In genomic region chr1:2587071-2587859, GRCh38 we compare ENCODE assay signal across 8 cellular contexts.
DNase-seq lines count a peak whose midpoint lies in the region; ATAC-seq, FAIRE-seq and TF ChIP-seq lines count a peak whose summit lies in the region.

No MANE protein-coding gene starts in this region.

- no peaks in the 10 kb centered on the region for H3K36me3 ChIP-seq in muscle layer of colon (ENCODE audit: insufficient read depth, low read length)

- FAIRE-seq in GM19239 (lab: Jason Lieb, UNC), result no peak

- in situ Hi-C loops in ACHN (cut with HindIII; ENCODE audit: low pct_ligation_motif_present, low pct_unique_long_range_greater_than_20kb, low sequenced_read_pairs), result no loop called here

- TF ChIP-seq CTCF in coronary artery (IDR thresholded peaks at IDR 0.05), result no peak

- H3K9me3 ChIP-seq in muscle layer of colon (ENCODE audit: low read length), result no peaks in the 10 kb centered on the region

- H3K9ac ChIP-seq in muscle layer of colon (ENCODE audit: low read length), result no peak overlapping the region

- H3K4me3 ChIP-seq in coronary artery (peak overlapping the region; percentile 95), muscle layer of colon (ENCODE audit: low read depth in 1 of 2, low read length in 2 of 2) (peak overlapping the region; percentile 64 to 73)

- ATAC-seq in GM18867 (IDR thresholded peaks at IDR 0.05; ENCODE audit: unreplicated experiment), result no peak

- H3K27ac ChIP-seq in coronary artery (peak overlapping the region; percentile 34 to 98), muscle layer of colon (ENCODE audit: low read depth, low read length) (peak overlapping the region; percentile 84)

- H3K4me1 ChIP-seq in muscle layer of colon (ENCODE audit: insufficient read depth, low read length), result peaks cover 27% of the 10 kb centered on the region

- DNase-seq in ACHN (peak; percentile 14), GM19239 (ENCODE audit: insufficient read length, low spot score) (peak; percentile 54), RKO (ENCODE audit: low spot score) (peak; percentile 44), coronary artery (ENCODE audit: low spot score) (no peak), SIG-M5 (lab: John Stamatoyannopoulos, UW) (no peak), DMS79 treated with DMSO at 0.1 percent for 48 hours (lab: John Stamatoyannopoulos, UW) (no peak)

- no peaks in the 10 kb centered on the region for H3K27me3 ChIP-seq in muscle layer of colon (ENCODE audit: control insufficient read depth in 1 of 2, insufficient read depth in 2 of 2, low read length in 2 of 2)

Comparison
In these comparisons a context has a peak if more than half of its experiments do, and no peak if none do; other contexts are left out.
1. DNase-seq: peak in ACHN (single experiment), GM19239 (single experiment) and RKO (single experiment); none in coronary artery (single experiment), SIG-M5 (single experiment) and DMS79 treated with DMSO at 0.1 percent for 48 hours (single experiment).